35 cellular contexts compared by ENCODE assay signal in genomic region chr1:47160716-47161115, GRCh38. TPM values are rescaled to one million over a fixed set of nuclear protein-coding genes. Genes with fewer than 3 reads are reported as not detected.
"Had no signal": no experiment of that assay in that cellular context is flagged by ENCODE, and none has a peak within 500 bp of the region (broad histone marks: within the 10 kb centered on the region; RNA-seq: fewer than 3 reads in every experiment).

No MANE protein-coding gene starts in this region.

- FAIRE-seq: endometrium had no signal

- ATAC-seq: activated CD4-positive, alpha-beta T cell treated with anti-CD3 and anti-CD28 coated beads for 36 hours; activated CD8-positive, alpha-beta memory T cell treated with anti-CD3 and anti-CD28 coated beads, Interleukin-2, amount 10 ng/mL, durations not matched to agents 7 days and 5 days; activated CD8-positive, alpha-beta T cell treated with anti-CD3 and anti-CD28 coated beads, Interleukin-2, amount 10 ng/mL, durations not matched to agents 7 days and 5 days; activated naive CD4-positive, alpha-beta T cell treated with anti-CD3 and anti-CD28 coated beads, Interleukin-2, amount 50 U/mL, for 72 hours; esophagus mucosa; foreskin keratinocyte; gastrocnemius medialis; heart left ventricle; T-helper 17 cell had no signal

- H3K4me3 ChIP-seq: ascending aorta, breast epithelium, gastrocnemius medialis, heart left ventricle had no signal

- H3K36me3 ChIP-seq: ascending aorta, breast epithelium, gastrocnemius medialis, heart left ventricle, WERI-Rb-1 had no signal

- H3K27me3 ChIP-seq: ascending aorta, breast epithelium had no signal

- DNase-seq: activated B cell treated with CpG ODN at 0.5 μM for 24 hours; activated CD4-positive, alpha-beta memory T cell treated with anti-CD3 and anti-CD28 coated beads for 36 hours; activated CD4-positive, alpha-beta T cell treated with anti-CD3 and anti-CD28 coated beads for 36 hours; activated CD4-positive, alpha-beta T cell treated with anti-CD3 and anti-CD28 coated beads, Interleukin-2, amount 10 ng/mL, durations not matched to agents 24 days and 14 days; activated CD4-positive, CD25-positive, alpha-beta regulatory T cell treated with anti-CD3 and anti-CD28 coated beads, Interleukin-2, amount 50 U/mL, for 72 hours; activated CD8-positive, alpha-beta memory T cell treated with anti-CD3 and anti-CD28 coated beads, Interleukin-2, amount 10 ng/mL, durations not matched to agents 7 days and 5 days; activated CD8-positive, alpha-beta memory T cell treated with anti-CD3 and anti-CD28 coated beads, Interleukin-2, amount 50 U/mL, for 4 hours; activated CD8-positive, alpha-beta T cell treated with anti-CD3 and anti-CD28 coated beads, Interleukin-2, amount 10 ng/mL, durations not matched to agents 7 days and 5 days; activated effector memory CD4-positive, alpha-beta T cell treated with anti-CD3 and anti-CD28 coated beads, Interleukin-2, amount 50 U/mL, for 16 hours; activated naive CD4-positive, alpha-beta T cell treated with anti-CD3 and anti-CD28 coated beads, Interleukin-2, amount 10 ng/mL, durations not matched to agents 7 days and 5 days; activated naive CD8-positive, alpha-beta T cell treated with anti-CD3 and anti-CD28 coated beads, Interleukin-2, amount 10 ng/mL, durations not matched to agents 7 days and 5 days; activated T-cell treated with anti-CD3 and anti-CD28 coated beads, Interleukin-2, amount 50 U/mL, for 1 hour; activated T-cell treated with anti-CD3 and anti-CD28 coated beads, Interleukin-2, amount 50 U/mL, for 48 hours; cortex of kidney; dermis blood vessel endothelial cell; effector CD4-positive, alpha-beta T cell; foreskin keratinocyte; gastrocnemius medialis; glutamatergic neuron; heart left ventricle; T-helper 1 cell; T-helper 17 cell; T1000; WERI-Rb-1 had no signal

RNA-seq across cellular contexts. Expression of gene CYP4A22, which starts 23.5 kb away (rescaled TPM):
- total RNA-seq: activated B cell treated with CpG ODN at 0.5 μM for 24 hours; activated CD4-positive, alpha-beta memory T cell treated with anti-CD3 and anti-CD28 coated beads for 36 hours; activated CD4-positive, alpha-beta T cell treated with anti-CD3 and anti-CD28 coated beads for 36 hours; activated CD4-positive, alpha-beta T cell treated with anti-CD3 and anti-CD28 coated beads, Interleukin-2, amount 10 ng/mL, durations not matched to agents 24 days and 14 days; activated CD8-positive, alpha-beta memory T cell treated with anti-CD3 and anti-CD28 coated beads for 36 hours; activated CD8-positive, alpha-beta memory T cell treated with anti-CD3 and anti-CD28 coated beads, Interleukin-2, amount 10 ng/mL, durations not matched to agents 7 days and 5 days; activated CD8-positive, alpha-beta T cell treated with anti-CD3 and anti-CD28 coated beads, Interleukin-2, amount 10 ng/mL, durations not matched to agents 7 days and 5 days; activated naive CD4-positive, alpha-beta T cell treated with anti-CD3 and anti-CD28 coated beads, Interleukin-2, amount 50 U/mL, for 72 hours; activated naive CD8-positive, alpha-beta T cell treated with anti-CD3 and anti-CD28 coated beads, Interleukin-2, amount 10 ng/mL, durations not matched to agents 7 days and 5 days; activated T-helper 1 cell treated with anti-CD3 and anti-CD28 coated beads, Interleukin-12 subunit alpha, Interleukin-12 subunit beta, Interleukin-2, Interleukin-4 antibody, amounts not matched to agents 30 ng/mL and 10 ng/mL and 1 ng/mL, durations not matched to agents 14 hours and 24 hours and 36 hours; activated T-helper 2 cell treated with anti-CD3 and anti-CD28 coated beads, Interferon-gamma antibody, Interleukin-2, Interleukin-4, amounts not matched to agents 10 μg/mL and 5 μg/mL and 100 μg/mL, durations not matched to agents 14 hours and 24 hours and 36 hours; ascending aorta; cardiac septum; dermis blood vessel endothelial cell; epithelial cell of proximal tubule; esophagus mucosa; foreskin keratinocyte; T-helper 17 cell had no signal

RNA-seq across cellular contexts. Expression of gene PDZK1IP1, which starts 29.1 kb away (rescaled TPM):
- total RNA-seq: activated B cell treated with CpG ODN at 0.5 μM for 24 hours; activated CD4-positive, alpha-beta memory T cell treated with anti-CD3 and anti-CD28 coated beads for 36 hours; activated CD4-positive, alpha-beta T cell treated with anti-CD3 and anti-CD28 coated beads for 36 hours; activated CD4-positive, alpha-beta T cell treated with anti-CD3 and anti-CD28 coated beads, Interleukin-2, amount 10 ng/mL, durations not matched to agents 24 days and 14 days; activated CD8-positive, alpha-beta memory T cell treated with anti-CD3 and anti-CD28 coated beads for 36 hours; activated CD8-positive, alpha-beta memory T cell treated with anti-CD3 and anti-CD28 coated beads, Interleukin-2, amount 10 ng/mL, durations not matched to agents 7 days and 5 days; activated CD8-positive, alpha-beta T cell treated with anti-CD3 and anti-CD28 coated beads, Interleukin-2, amount 10 ng/mL, durations not matched to agents 7 days and 5 days; activated naive CD4-positive, alpha-beta T cell treated with anti-CD3 and anti-CD28 coated beads, Interleukin-2, amount 50 U/mL, for 72 hours; activated naive CD8-positive, alpha-beta T cell treated with anti-CD3 and anti-CD28 coated beads, Interleukin-2, amount 10 ng/mL, durations not matched to agents 7 days and 5 days; activated T-helper 1 cell treated with anti-CD3 and anti-CD28 coated beads, Interleukin-12 subunit alpha, Interleukin-12 subunit beta, Interleukin-2, Interleukin-4 antibody, amounts not matched to agents 30 ng/mL and 10 ng/mL and 1 ng/mL, durations not matched to agents 14 hours and 24 hours and 36 hours; activated T-helper 2 cell treated with anti-CD3 and anti-CD28 coated beads, Interferon-gamma antibody, Interleukin-2, Interleukin-4, amounts not matched to agents 10 μg/mL and 5 μg/mL and 100 μg/mL, durations not matched to agents 14 hours and 24 hours and 36 hours; ascending aorta; cardiac septum; cerebellum had no signal
